In the genomic region with DNA sequence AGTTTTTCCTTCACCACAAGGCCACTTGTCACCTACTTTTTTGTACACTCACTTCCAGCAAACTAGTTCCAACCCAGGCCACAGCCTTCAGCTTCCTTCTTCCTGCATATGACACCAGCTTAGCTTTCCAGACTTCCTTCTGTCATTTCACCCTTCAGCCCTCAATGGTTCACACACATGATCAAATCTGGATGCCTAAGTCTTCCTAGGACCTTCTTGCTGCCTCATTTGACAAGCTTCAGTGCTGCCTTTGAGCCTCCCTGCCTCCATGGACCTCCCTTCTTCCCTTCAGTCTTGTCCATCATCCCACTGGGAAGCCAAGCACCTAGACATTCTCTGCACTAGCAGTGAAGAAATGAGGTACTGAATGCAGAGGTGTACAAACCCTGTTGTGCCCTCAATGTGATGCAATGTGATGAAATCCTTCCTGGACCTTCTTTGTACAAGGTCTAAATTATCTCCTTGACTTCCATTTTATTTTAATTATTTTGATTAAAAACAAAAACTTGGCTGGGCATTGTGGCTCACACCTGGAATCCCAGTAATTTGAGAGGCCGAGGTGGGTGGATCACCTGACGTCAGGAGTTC, we compare ENCODE assay signal across 1 cellular context.
TF ChIP-seq lines count a peak whose summit lies in the region.

No MANE protein-coding gene starts in this region.

TF ChIP-seq in IMR-90, 13 proteins besides CTCF, POLR2A, EP300 and RAD21:
- TF ChIP-seq CEBPB (IDR thresholded peaks at IDR 0.05; ENCODE audit: low read depth, low read length) = 0 out of 2 replicates have a peak, but pooled peaks have one; percentile 46
- no peak for TF ChIP-seq BHLHE40 (IDR thresholded peaks at IDR 0.05; ENCODE audit: low read depth, low read length)
- no peak for TF ChIP-seq FOS (IDR thresholded peaks at IDR 0.05; ENCODE audit: low read depth, low read length)
- no peak for TF ChIP-seq MAZ (IDR thresholded peaks at IDR 0.05; ENCODE audit: borderline replicate concordance, low read depth, low read length)
- no peak for TF ChIP-seq NFE2L2 (IDR thresholded peaks at IDR 0.05; ENCODE audit: low read depth, low read length)
- TF ChIP-seq, protein P1, sequence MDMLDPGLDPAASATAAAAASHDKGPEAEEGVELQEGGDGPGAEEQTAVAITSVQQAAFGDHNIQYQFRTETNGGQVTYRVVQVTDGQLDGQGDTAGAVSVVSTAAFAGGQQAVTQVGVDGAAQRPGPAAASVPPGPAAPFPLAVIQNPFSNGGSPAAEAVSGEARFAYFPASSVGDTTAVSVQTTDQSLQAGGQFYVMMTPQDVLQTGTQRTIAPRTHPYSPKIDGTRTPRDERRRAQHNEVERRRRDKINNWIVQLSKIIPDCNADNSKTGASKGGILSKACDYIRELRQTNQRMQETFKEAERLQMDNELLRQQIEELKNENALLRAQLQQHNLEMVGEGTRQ (IDR thresholded peaks at IDR 0.05; ENCODE audit: low read depth, low read length) = no peak
- no peak for TF ChIP-seq RCOR1 (IDR thresholded peaks at IDR 0.05; ENCODE audit: insufficient replicate concordance, low read length)
